1 cellular context compared by ENCODE assay signal in the genomic region with DNA sequence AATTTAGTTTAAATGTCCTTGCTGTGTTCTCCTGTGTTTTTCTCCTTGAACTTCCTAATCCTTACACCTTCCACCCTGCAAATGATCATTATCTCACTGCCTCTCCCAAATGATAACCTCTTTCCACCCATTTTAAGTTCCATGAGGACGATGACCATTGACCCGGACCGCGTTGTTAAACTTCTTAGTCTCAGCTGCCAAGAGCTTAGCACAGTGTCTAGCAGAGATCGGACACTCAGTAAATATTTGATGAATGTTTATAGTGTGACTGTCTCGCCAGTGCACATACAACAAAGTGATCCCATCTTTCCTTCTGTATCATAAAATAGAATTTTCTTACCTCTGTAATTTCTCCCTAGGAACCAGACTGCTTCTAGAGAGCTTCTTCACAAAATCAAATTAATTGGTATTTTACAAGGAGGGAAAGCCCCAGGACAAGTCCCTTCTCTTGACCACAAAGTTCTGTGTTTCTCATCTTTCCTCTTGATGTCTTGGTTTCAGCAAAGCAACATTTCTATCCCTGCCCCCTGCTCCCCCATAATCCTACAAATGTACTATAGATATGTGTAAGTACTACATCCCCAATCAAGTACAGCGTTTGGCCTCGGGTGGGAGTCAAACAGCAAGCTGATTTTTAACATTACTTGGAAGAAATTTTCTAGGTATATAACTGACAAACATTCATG.
TF ChIP-seq lines count a peak whose summit lies in the region.

No MANE protein-coding gene starts in this region.

TF ChIP-seq in liver, 16 proteins besides CTCF, POLR2A, EP300 and RAD21 (continued from another document):
- TF ChIP-seq, protein P1, sequence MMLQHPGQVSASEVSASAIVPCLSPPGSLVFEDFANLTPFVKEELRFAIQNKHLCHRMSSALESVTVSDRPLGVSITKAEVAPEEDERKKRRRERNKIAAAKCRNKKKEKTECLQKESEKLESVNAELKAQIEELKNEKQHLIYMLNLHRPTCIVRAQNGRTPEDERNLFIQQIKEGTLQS (IDR thresholded peaks at IDR 0.05), result no peak
- TF ChIP-seq YY1 (IDR thresholded peaks at IDR 0.05), result peak; percentile 21
